In the genomic region with DNA sequence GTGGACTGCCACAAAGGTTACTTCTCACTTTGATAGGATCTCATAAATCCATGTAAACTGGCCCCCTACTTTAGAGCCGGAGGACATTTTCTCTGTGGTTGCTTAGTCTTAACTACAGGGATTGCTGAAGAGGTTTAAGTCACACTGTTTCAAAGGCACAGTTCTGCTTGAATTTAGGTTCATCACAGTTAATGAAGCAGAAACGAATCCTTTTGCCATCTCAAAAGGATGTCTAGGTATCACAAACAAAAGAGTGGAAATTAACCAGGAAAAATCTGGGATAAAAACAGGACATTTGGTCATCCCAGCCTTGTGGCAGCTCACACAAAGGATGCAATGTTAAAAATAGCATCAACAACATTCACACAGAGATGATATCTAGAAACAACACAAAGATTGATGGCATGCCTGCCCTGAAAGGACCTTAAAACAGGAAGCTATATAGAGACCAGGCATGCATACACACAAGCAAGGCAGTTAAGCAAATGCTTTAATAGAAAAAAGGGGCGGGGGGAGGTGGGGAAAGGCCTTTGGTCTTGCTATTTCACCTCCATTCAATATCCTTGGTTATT, we compare ENCODE assay signal across 17 cellular contexts.
DNase-seq lines count a peak whose midpoint lies in the region; ATAC-seq, FAIRE-seq and TF ChIP-seq lines count a peak whose summit lies in the region.
"Had no signal": no experiment of that assay in that cellular context is flagged by ENCODE, and none has a peak within 500 bp of the region (broad histone marks: within the 10 kb centered on the region; RNA-seq: fewer than 3 reads in every experiment).

No MANE protein-coding gene starts in this region.

- H3K27me3 Mint-ChIP-seq in T-cell = peaks cover 0 to 2% of the 10 kb centered on the region in 2 donors
- H3K27me3 Mint-ChIP-seq: activated naive CD8-positive, alpha-beta T cell treated with anti-CD3 and anti-CD28 coated beads, Interleukin-2, amount 10 ng/mL, durations not matched to agents 7 days and 5 days had no signal

- intact Hi-C loops in IMR-90 (cut with micrococcal nuclease) (no loop called here), K562 (cut with micrococcal nuclease) (no loop called here)

- no CpG with 5 or more reads among the region's 3 CpGs for WGBS in IMR-90 (ENCODE audit: extremely low coverage in 2 of 2, insufficient read length in 1 of 2), 2 experiments
- WGBS in K562 (ENCODE audit: insufficient coverage, low coverage, missing lambda C conversion rate) = 0% methylated on average over 3 of the region's 3 CpGs

- H3K36me3 ChIP-seq in IMR-90 (ENCODE audit: control insufficient read depth, insufficient read depth, low read length) (no peaks in the 10 kb centered on the region), K562 (ENCODE audit: control insufficient read depth, insufficient read depth, low read length) (no peaks in the 10 kb centered on the region), skeletal muscle tissue (ENCODE audit: control insufficient read depth in 3 of 3, insufficient read depth in 3 of 3, low read length in 3 of 3) (no peaks in the 10 kb centered on the region)
- H3K36me3 ChIP-seq: spleen had no signal

- H3K9me1 ChIP-seq in IMR-90 (ENCODE audit: insufficient read depth, low read length) (no peaks in the 10 kb centered on the region), K562 (ENCODE audit: control insufficient read depth, insufficient read depth, low read length) (no peaks in the 10 kb centered on the region)

- H2BK120ac ChIP-seq in IMR-90 (ENCODE audit: low read depth, low read length) = no peak overlapping the region

- H3K23ac ChIP-seq in IMR-90 (ENCODE audit: low read depth, low read length) = no peak overlapping the region

- H3K9me3 ChIP-seq in IMR-90 (ENCODE audit: control insufficient read depth, insufficient read depth, low read length) (no peaks in the 10 kb centered on the region), K562 (replicated peaks; ENCODE audit: control insufficient read depth, insufficient read depth, low read depth, low read length) (no peaks in the 10 kb centered on the region), skeletal muscle tissue (ENCODE audit: control insufficient read depth in 3 of 3, low read length in 3 of 3) (no peaks in the 10 kb centered on the region)
- H3K9me3 ChIP-seq: spleen had no signal

- peak overlapping the region; percentile 43; the same call in 1 of the 2 replicates for H3K18ac ChIP-seq in IMR-90 (ENCODE audit: low read depth, low read length)

- H3K56ac ChIP-seq in IMR-90 (ENCODE audit: extremely low read depth, insufficient read depth, low read length) = no peak overlapping the region

- H3K4me2 ChIP-seq in IMR-90 (ENCODE audit: low read depth, low read length) (no peak overlapping the region), K562 (ENCODE audit: insufficient read depth, low read length) (no peak overlapping the region)

- no peak overlapping the region for H2AK5ac ChIP-seq in IMR-90 (ENCODE audit: low read depth, low read length)

- H3K9ac ChIP-seq in IMR-90 (ENCODE audit: low read depth, low read length) (no peak overlapping the region), K562 (ENCODE audit: insufficient read depth in 1 of 2, low read depth in 2 of 2, low read length in 2 of 2) (no peak overlapping the region), skeletal muscle tissue (ENCODE audit: low read depth in 1 of 3, low read length in 3 of 3) (no peak overlapping the region)

- no peak overlapping the region; the same call in 1 of the 2 replicates for H4K5ac ChIP-seq in IMR-90 (ENCODE audit: low read depth, low read length)

- H4K91ac ChIP-seq in IMR-90 (ENCODE audit: insufficient read depth, low read depth, low read length) = no peak overlapping the region

- no peaks in the 10 kb centered on the region for H3K36me3 Mint-ChIP-seq in T-cell
- H3K36me3 Mint-ChIP-seq: activated naive CD8-positive, alpha-beta T cell treated with anti-CD3 and anti-CD28 coated beads, Interleukin-2, amount 10 ng/mL, durations not matched to agents 7 days and 5 days had no signal

- DNase-seq in IMR-90 = no peak
- DNase-seq in K562 (ENCODE audit: extremely low read depth in 1 of 4, low spot score in 3 of 4) = no peak
- peak; percentile 68 for DNase-seq in left kidney (ENCODE audit: low read depth, low spot score)
- no peak for DNase-seq in DMS79 treated with DMSO at 0.1 percent for 48 hours (lab: John Stamatoyannopoulos, UW)
- DNase-seq in T-cell = no peak
- DNase-seq: activated CD4-positive, alpha-beta T cell treated with anti-CD3 and anti-CD28 coated beads, Interleukin-2, amount 10 ng/mL, durations not matched to agents 24 days and 14 days; activated naive CD8-positive, alpha-beta T cell treated with anti-CD3 and anti-CD28 coated beads, Interleukin-2, amount 10 ng/mL, durations not matched to agents 7 days and 5 days; activated T-cell treated with anti-CD3 and anti-CD28 coated beads, Interleukin-2, amount 50 U/mL, for 1 hour; AML-193; HFFc6; NCI-H2081; NCI-H748 treated with DMSO at 0.1 percent for 48 hours; occipital lobe; spleen had no signal

- in situ Hi-C loops in IMR-90 (cut with MboI; ENCODE audit: low sequenced_read_pairs) (no loop called here), K562 (cut with MboI) (no loop called here)

- H3K27ac Mint-ChIP-seq in T-cell = no peak overlapping the region
- H3K27ac Mint-ChIP-seq: activated CD4-positive, alpha-beta T cell treated with anti-CD3 and anti-CD28 coated beads, Interleukin-2, amount 10 ng/mL, durations not matched to agents 24 days and 14 days; activated naive CD8-positive, alpha-beta T cell treated with anti-CD3 and anti-CD28 coated beads, Interleukin-2, amount 10 ng/mL, durations not matched to agents 7 days and 5 days; HFFc6 had no signal

- H3K79me2 ChIP-seq in K562 (ENCODE audit: control insufficient read depth, insufficient read depth, low read length) = no peaks in the 10 kb centered on the region

- no peak for FAIRE-seq in K562 (lab: Jason Lieb, UNC)

- TF ChIP-seq RAD21 in IMR-90 (IDR thresholded peaks at IDR 0.05; ENCODE audit: low read length) = no peak
- no peak for TF ChIP-seq RAD21 in K562 (CRISPR knock-in tag; conservative IDR thresholded peaks at IDR 0.05 in 1 of 2, IDR thresholded peaks at IDR 0.05 in 1 of 2)

- no peak for TF ChIP-seq EP300 in K562 (IDR thresholded peaks at IDR 0.05; ENCODE audit: low read length)

- H3K9me3 Mint-ChIP-seq in T-cell = no peaks in the 10 kb centered on the region
- H3K9me3 Mint-ChIP-seq: activated CD4-positive, alpha-beta T cell treated with anti-CD3 and anti-CD28 coated beads, Interleukin-2, amount 10 ng/mL, durations not matched to agents 24 days and 14 days; activated naive CD8-positive, alpha-beta T cell treated with anti-CD3 and anti-CD28 coated beads, Interleukin-2, amount 10 ng/mL, durations not matched to agents 7 days and 5 days; HFFc6 had no signal

- H3K27ac ChIP-seq in IMR-90 (ENCODE audit: insufficient read depth, low read length) (no peak overlapping the region), K562 (ENCODE audit: extremely low read depth, low read depth, low read length) (no peak overlapping the region), skeletal muscle tissue (ENCODE audit: low read depth, low read length) (peak overlapping the region; percentile 81)

- H3K27me3 ChIP-seq in IMR-90 (ENCODE audit: control insufficient read depth, insufficient read depth, low read length) (no peaks in the 10 kb centered on the region), K562 (ENCODE audit: control insufficient read depth in 2 of 2, insufficient read depth in 2 of 2, low read length in 2 of 2) (peaks cover 0 to 11% of the 10 kb centered on the region in 2 experiments; a peak in 1 of 5 replicates), skeletal muscle tissue (ENCODE audit: control insufficient read depth in 3 of 3, insufficient read depth in 3 of 3, low read length in 3 of 3) (no peaks in the 10 kb centered on the region)
- H3K27me3 ChIP-seq: spleen had no signal

- H3K4me1 Mint-ChIP-seq in T-cell = no peaks in the 10 kb centered on the region
- H3K4me1 Mint-ChIP-seq: activated CD4-positive, alpha-beta T cell treated with anti-CD3 and anti-CD28 coated beads, Interleukin-2, amount 10 ng/mL, durations not matched to agents 24 days and 14 days; activated naive CD8-positive, alpha-beta T cell treated with anti-CD3 and anti-CD28 coated beads, Interleukin-2, amount 10 ng/mL, durations not matched to agents 7 days and 5 days had no signal

- POLR2A ChIA-PET in IMR-90 (lab: Charles Lee; ENCODE audit: unreplicated experiment) (no interaction called here), K562 (lab: Yijun Ruan, JAX) (interaction anchor here (1.3 kb wide), 1 partner anchor 8 kb away, joined by 3 read pairs; no protein-coding TSS in a partner anchor), T-cell (lab: Charles Lee) (no interaction called here)

- H3K4me3 Mint-ChIP-seq in T-cell = no peak overlapping the region
- H3K4me3 Mint-ChIP-seq: activated CD4-positive, alpha-beta T cell treated with anti-CD3 and anti-CD28 coated beads, Interleukin-2, amount 10 ng/mL, durations not matched to agents 24 days and 14 days; activated naive CD8-positive, alpha-beta T cell treated with anti-CD3 and anti-CD28 coated beads, Interleukin-2, amount 10 ng/mL, durations not matched to agents 7 days and 5 days; HFFc6 had no signal

- no peak overlapping the region for H3K4me3 ChIP-seq in IMR-90 (ENCODE audit: insufficient read depth, low read depth, low read length)
- no peak overlapping the region for H3K4me3 ChIP-seq in K562
- H3K4me3 ChIP-seq in skeletal muscle tissue (ENCODE audit: low read length in 3 of 3) = no peak overlapping the region
- H3K4me3 ChIP-seq: spleen had no signal

- no peak for ATAC-seq in IMR-90 (ENCODE audit: low read depth)
- ATAC-seq in K562 = no peak
- ATAC-seq in HG03354 (IDR thresholded peaks at IDR 0.05; ENCODE audit: poor library complexity, severe bottlenecking, unreplicated experiment) = no peak
- no peak for ATAC-seq in GM21381 (IDR thresholded peaks at IDR 0.05; ENCODE audit: unreplicated experiment)
- no peak for ATAC-seq in T-cell (replicated peaks in 1 of 4)

- no peak overlapping the region for H2BK15ac ChIP-seq in IMR-90 (ENCODE audit: low read depth, low read length)

- H2BK20ac ChIP-seq in IMR-90 (ENCODE audit: low read depth, low read length) = no peak overlapping the region

- H4K20me1 ChIP-seq in IMR-90 (ENCODE audit: insufficient read depth, low read length) (no peaks in the 10 kb centered on the region), K562 (replicated peaks; ENCODE audit: control insufficient read depth, insufficient read depth, low read length) (no peaks in the 10 kb centered on the region)

- H2BK5ac ChIP-seq in IMR-90 (ENCODE audit: low read depth, low read length, poor library complexity, severe bottlenecking) = no peak overlapping the region

- no peak overlapping the region for H2AFZ ChIP-seq in IMR-90 (replicated peaks; ENCODE audit: low read length, poor library complexity)
- no peak overlapping the region for H2AFZ ChIP-seq in K562 (ENCODE audit: low read depth, low read length)

- no peak overlapping the region for H4K8ac ChIP-seq in IMR-90 (ENCODE audit: low read depth in 2 of 2, low read length in 2 of 2)

- H3K4ac ChIP-seq in IMR-90 (ENCODE audit: low read depth, low read length) = no peak overlapping the region

- H3K4me1 ChIP-seq in IMR-90 (ENCODE audit: control insufficient read depth, insufficient read depth, low read length) (peaks cover 6% of the 10 kb centered on the region), K562 (replicated peaks in 1 of 2; ENCODE audit: control insufficient read depth in 2 of 2, insufficient read depth in 2 of 2, low read length in 2 of 2) (no peaks in the 10 kb centered on the region), skeletal muscle tissue (ENCODE audit: control insufficient read depth in 3 of 3, insufficient read depth in 3 of 3, low read length in 3 of 3) (peaks cover 35 to 39% (median 37%) of the 10 kb centered on the region in 3 donors)

- dilution Hi-C loops in IMR-90 (cut with HindIII; ENCODE audit: low sequenced_read_pairs, unreplicated experiment) = no loop called here

- peaks cover 0 to 10% of the 10 kb centered on the region in 2 experiments for H3K79me1 ChIP-seq in IMR-90 (ENCODE audit: low read depth in 1 of 2, low read length in 2 of 2)

- H3K14ac ChIP-seq in IMR-90 (replicated peaks; ENCODE audit: low read depth, low read length) = no peak overlapping the region; the same call in 1 of the 2 replicates

- CTCF ChIA-PET in IMR-90 (lab: Yijun Ruan, JAX) (no interaction called here), K562 (lab: Yijun Ruan, JAX; ENCODE audit: low intra/inter-chr PET ratio) (no interaction called here), T-cell (lab: Charles Lee) (no interaction called here)

- TF ChIP-seq POLR2A in IMR-90 (IDR thresholded peaks at IDR 0.05; ENCODE audit: low read depth, low read length) (no peak), K562 (conservative IDR thresholded peaks at IDR 0.05) (no peak)

- no peak for TF ChIP-seq CTCF in IMR-90 (conservative IDR thresholded peaks at IDR 0.05; ENCODE audit: low read depth, low read length)
- TF ChIP-seq CTCF in K562 (IDR thresholded peaks at IDR 0.05 in 2 of 3, conservative IDR thresholded peaks at IDR 0.05 in 1 of 3; ENCODE audit: insufficient read depth in 2 of 3, low read depth in 1 of 3, low read length in 3 of 3) = no peak

- BruUV-seq in IMR-90 (replicated peaks; lab: Mats Ljungman, UMichigan) (no TSS peak), K562 (replicated peaks; lab: Mats Ljungman, UMichigan) (no TSS peak)

- no peak overlapping the region for H2AK9ac ChIP-seq in IMR-90 (replicated peaks; ENCODE audit: low read depth, low read length, poor library complexity)
